ENCODE assay signal across 8 cellular contexts in the genomic region with DNA sequence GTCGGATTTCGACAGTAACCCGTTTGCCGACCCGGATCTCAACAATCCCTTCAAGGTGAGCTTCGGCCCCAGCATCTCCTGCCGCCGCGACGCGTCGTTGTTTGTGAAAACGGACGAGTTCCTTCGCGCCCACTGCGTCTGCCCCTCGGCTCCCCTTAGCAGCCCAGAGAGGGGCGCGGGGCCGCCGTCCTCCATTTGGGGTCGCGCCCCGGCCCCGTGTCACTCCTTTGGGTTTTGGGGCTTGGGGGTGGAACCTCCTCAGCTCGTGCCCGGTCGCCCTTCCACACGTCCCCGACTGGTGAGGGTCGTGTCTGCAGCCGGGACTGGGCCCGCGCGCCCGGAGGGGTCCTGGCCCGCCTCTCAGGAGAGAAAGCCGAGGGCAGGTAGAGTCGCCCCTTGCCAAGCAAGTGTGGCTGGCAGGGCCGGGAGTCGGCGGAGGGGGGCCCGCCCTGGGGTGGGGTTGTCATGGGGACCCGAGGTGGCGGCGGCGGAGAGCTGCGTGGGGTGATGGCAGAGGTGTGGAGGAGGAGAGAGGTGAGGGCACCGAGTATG. TPM values are rescaled to one million over a fixed set of nuclear protein-coding genes. Genes with fewer than 3 reads are reported as not detected.
DNase-seq lines count a peak whose midpoint lies in the region; ATAC-seq and TF ChIP-seq lines count a peak whose summit lies in the region.

No MANE protein-coding gene starts in this region.

- POLR2A ChIA-PET in HEK293T (lab: Yijun Ruan, JAX) = interaction anchor here (0.6 to 3.6 kb wide), 13 partner anchors 11 to 148 kb away, joined by 3 to 36 read pairs (median 3); a partner anchor contains a TSS
- POLR2A ChIA-PET in naive thymus-derived CD8-positive, alpha-beta T cell (lab: Charles Lee) = interaction anchor here (0.6 to 5.5 kb wide), 5 partner anchors 41 to 876 kb away, joined by 3 to 144 read pairs (median 3); a partner anchor contains a TSS

- H3K36me3 Mint-ChIP-seq in naive thymus-derived CD8-positive, alpha-beta T cell = peaks cover 0 to 5% (median 0%) of the 10 kb centered on the region in 3 donors

- H3K27ac Mint-ChIP-seq in naive thymus-derived CD8-positive, alpha-beta T cell = peak overlapping the region; percentile 92 to 98 (median 96)

- H3K27me3 ChIP-seq in GM06990 (replicated peaks; ENCODE audit: control insufficient read depth, insufficient read depth, low read length) = no peaks in the 10 kb centered on the region

- TF ChIP-seq CTCF in GM06990 (IDR thresholded peaks at IDR 0.05; ENCODE audit: insufficient read depth, low read length, poor library complexity, severe bottlenecking) (no peak), epithelial cell of proximal tubule (conservative IDR thresholded peaks at IDR 0.05; ENCODE audit: low read depth, low read length) (no peak)

- peaks cover 3% of the 10 kb centered on the region for H3K36me3 ChIP-seq in GM06990 (ENCODE audit: control insufficient read depth, insufficient read depth, low read length)

- H3K4me3 ChIP-seq in GM06990 (replicated peaks; ENCODE audit: low read depth, low read length) (peak overlapping the region; percentile 95), epithelial cell of proximal tubule (ENCODE audit: low read depth, low read length) (peak overlapping the region; percentile 83)

- peak overlapping the region; percentile 90 to 99 (median 95) for H3K4me3 Mint-ChIP-seq in naive thymus-derived CD8-positive, alpha-beta T cell

- CTCF ChIA-PET in HEK293T (lab: Yijun Ruan, JAX) = interaction anchor here (0.8 to 1.0 kb wide), 3 partner anchors 41 to 107 kb away, joined by 3 to 4 read pairs (median 4); no protein-coding TSS in a partner anchor

- H3K27me3 Mint-ChIP-seq in naive thymus-derived CD8-positive, alpha-beta T cell = no peaks in the 10 kb centered on the region

- DNase-seq in GM06990 (ENCODE audit: extremely low read depth, insufficient read length) (peak; percentile 64), HEK293T (ENCODE audit: extremely low spot score) (peak; percentile 21), NCI-H128 (lab: John Stamatoyannopoulos, UW; ENCODE audit: unreplicated experiment) (peak; percentile 6), activated T-cell treated with anti-CD3 and anti-CD28 coated beads for 1 hour (ENCODE audit: low read depth) (peak; percentile 55), epithelial cell of proximal tubule (ENCODE audit: low read depth) (no peak), cortex of kidney (lab: John Stamatoyannopoulos, UW) (no peak)
- peak; percentile 60 to 87 (median 81) for DNase-seq in naive thymus-derived CD8-positive, alpha-beta T cell
- peak; percentile 68 for DNase-seq in stimulated activated naive CD4-positive, alpha-beta T cell treated with Interleukin-2 at 50 U/mL for 16 hours (lab: John Stamatoyannopoulos, UW)

- no peaks in the 10 kb centered on the region for H3K9me3 Mint-ChIP-seq in naive thymus-derived CD8-positive, alpha-beta T cell

- ATAC-seq in naive thymus-derived CD8-positive, alpha-beta T cell = peak; percentile 65 to 78

- H3K4me1 Mint-ChIP-seq in naive thymus-derived CD8-positive, alpha-beta T cell = peaks cover 19 to 61% (median 55%) of the 10 kb centered on the region in 4 donors

TF ChIP-seq in HEK293T, 16 proteins besides CTCF, POLR2A, EP300 and RAD21:
- no peak for TF ChIP-seq LEF1 (IDR thresholded peaks at IDR 0.05; ENCODE audit: borderline replicate concordance)
- TF ChIP-seq L3MBTL2 (conservative IDR thresholded peaks at IDR 0.05) = peak; percentile 32

RNA-seq across cellular contexts. Expression of a gene that starts 0.3 kb away (rescaled TPM):
- 23.1 and 23.9 TPM in 2 replicates for total RNA-seq in epithelial cell of proximal tubule
- total RNA-seq in naive thymus-derived CD8-positive, alpha-beta T cell = 10 to 100 TPM; 24.5 to 26.4 TPM
- 10 to 100 TPM; 22.0 to 29.3 (median 26.5) TPM for polyA plus RNA-seq in naive thymus-derived CD8-positive, alpha-beta T cell

Comparison
In these comparisons a context has a peak if more than half of its experiments do, and no peak if none do; other contexts are left out.
1. DNase-seq: peak in GM06990 (single experiment), HEK293T (single experiment), NCI-H128 (single experiment), activated T-cell treated with anti-CD3 and anti-CD28 coated beads for 1 hour (single experiment), naive thymus-derived CD8-positive, alpha-beta T cell (10 of 10) and stimulated activated naive CD4-positive, alpha-beta T cell treated with Interleukin-2 at 50 U/mL for 16 hours (single experiment); none in epithelial cell of proximal tubule (single experiment) and cortex of kidney (single experiment).